16 cellular contexts compared by ENCODE assay signal in the genomic region with DNA sequence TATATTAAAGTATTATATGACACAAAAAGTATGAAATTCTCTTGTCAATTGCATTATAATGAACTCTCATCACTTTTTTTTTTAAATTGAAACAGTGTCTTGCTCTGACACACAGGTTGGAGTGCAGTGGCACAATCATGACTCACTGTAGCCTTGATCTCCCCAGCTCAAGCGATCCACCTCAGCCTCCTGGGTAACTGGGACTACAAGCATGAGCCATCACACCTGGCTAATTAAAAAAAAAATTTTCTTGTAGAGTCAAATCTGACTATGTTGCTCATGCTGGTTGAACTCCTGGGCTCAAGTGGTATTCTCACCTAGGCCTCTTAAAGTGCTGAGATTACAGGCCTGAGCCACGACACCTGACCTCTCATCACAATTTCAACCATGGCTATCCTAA.
DNase-seq lines count a peak whose midpoint lies in the region; ATAC-seq and TF ChIP-seq lines count a peak whose summit lies in the region.
"Had no signal": no experiment of that assay in that cellular context is flagged by ENCODE, and none has a peak within 500 bp of the region (broad histone marks: within the 10 kb centered on the region; RNA-seq: fewer than 3 reads in every experiment).

No MANE protein-coding gene starts in this region.

- H3K27me3 ChIP-seq in breast epithelium (no peaks in the 10 kb centered on the region), mammary epithelial cell (ENCODE audit: insufficient read depth, low read length) (no peaks in the 10 kb centered on the region)
- H3K27me3 ChIP-seq: BLaER1 treated with 17β-estradiol and CSF1 and Interleukin-3, amounts not matched to agents 10 nM and 100 nM had no signal

- H3K4me1 Mint-ChIP-seq in activated CD4-positive, alpha-beta T cell treated with anti-CD3 and anti-CD28 coated beads, Interleukin-2, amount 10 ng/mL, durations not matched to agents 24 days and 14 days = no peaks in the 10 kb centered on the region
- peaks cover 5% of the 10 kb centered on the region for H3K4me1 Mint-ChIP-seq in MCF 10A (ENCODE audit: insufficient read depth, unreplicated experiment)
- H3K4me1 Mint-ChIP-seq: CD8-positive, alpha-beta memory T cell had no signal

- BruUV-seq in MCF 10A (replicated peaks; lab: Mats Ljungman, UMichigan) (no TSS peak), mammary epithelial cell (replicated peaks; lab: Mats Ljungman, UMichigan) (no TSS peak)

- H3K9ac ChIP-seq in mammary epithelial cell (ENCODE audit: insufficient read depth, low read length) = no peak overlapping the region
- H3K9ac ChIP-seq: BLaER1 treated with 17β-estradiol and CSF1 and Interleukin-3, amounts not matched to agents 10 nM and 100 nM had no signal

- no peak for TF ChIP-seq CTCF in MCF 10A (IDR thresholded peaks at IDR 0.05; ENCODE audit: unreplicated experiment)
- no peak for TF ChIP-seq CTCF in breast epithelium (IDR thresholded peaks at IDR 0.05)
- TF ChIP-seq CTCF in mammary epithelial cell (conservative IDR thresholded peaks at IDR 0.05 in 1 of 2, IDR thresholded peaks at IDR 0.05 in 1 of 2; ENCODE audit: extremely low read depth in 1 of 2, insufficient read depth in 1 of 2, low read depth in 1 of 2, low read length in 2 of 2) = no peak

- H3K9me3 ChIP-seq in breast epithelium (no peaks in the 10 kb centered on the region), mammary epithelial cell (replicated peaks; ENCODE audit: insufficient read depth, low read length) (no peaks in the 10 kb centered on the region)
- H3K9me3 ChIP-seq: A549 had no signal

- dilution Hi-C loops in mammary epithelial cell (cut with HindIII; ENCODE audit: low sequenced_read_pairs) = no loop called here

- CTCF ChIA-PET in MCF 10A (lab: Yijun Ruan, JAX) (interaction anchor here (0.6 to 1.1 kb wide), 2 partner anchors 25 to 70 kb away, joined by 3 read pairs; no protein-coding TSS in a partner anchor), mammary epithelial cell (lab: Charles Lee; ENCODE audit: low non-redundant PET) (no interaction called here)

- no peak overlapping the region for H3K4me3 Mint-ChIP-seq in activated CD4-positive, alpha-beta T cell treated with anti-CD3 and anti-CD28 coated beads, Interleukin-2, amount 10 ng/mL, durations not matched to agents 24 days and 14 days
- H3K4me3 Mint-ChIP-seq in MCF 10A (ENCODE audit: unreplicated experiment) = no peak overlapping the region
- H3K4me3 Mint-ChIP-seq: CD8-positive, alpha-beta memory T cell had no signal

- H3K9me3 Mint-ChIP-seq in activated CD4-positive, alpha-beta T cell treated with anti-CD3 and anti-CD28 coated beads, Interleukin-2, amount 10 ng/mL, durations not matched to agents 24 days and 14 days = no peaks in the 10 kb centered on the region
- no peaks in the 10 kb centered on the region for H3K9me3 Mint-ChIP-seq in MCF 10A (ENCODE audit: unreplicated experiment)

- 0% methylated on average over 1 of the region's 2 CpGs for WGBS in mammary epithelial cell (ENCODE audit: low coverage, missing lambda C conversion rate)

- in situ Hi-C loops in mammary epithelial cell (cut with MboI; ENCODE audit: low sequenced_read_pairs in 2 of 2) = no loop called here

- H3K4me2 ChIP-seq in mammary epithelial cell (ENCODE audit: insufficient read depth, low read depth, low read length) = no peak overlapping the region
- H3K4me2 ChIP-seq: A549; BLaER1 treated with 17β-estradiol and CSF1 and Interleukin-3, amounts not matched to agents 10 nM and 100 nM had no signal

- no peak overlapping the region for H3K4me3 ChIP-seq in breast epithelium
- H3K4me3 ChIP-seq in mammary epithelial cell (replicated peaks in 1 of 3; ENCODE audit: insufficient read depth in 1 of 3, low read depth in 2 of 3, low read length in 3 of 3) = no peak overlapping the region
- H3K4me3 ChIP-seq: A549; BLaER1 treated with 17β-estradiol and CSF1 and Interleukin-3, amounts not matched to agents 10 nM and 100 nM had no signal

- H3K4me1 ChIP-seq in breast epithelium (no peaks in the 10 kb centered on the region), mammary epithelial cell (ENCODE audit: insufficient read depth, low read length) (peaks cover 11% of the 10 kb centered on the region)
- H3K4me1 ChIP-seq: A549; BLaER1 treated with 17β-estradiol and CSF1 and Interleukin-3, amounts not matched to agents 10 nM and 100 nM had no signal

- H3K27me3 Mint-ChIP-seq in activated CD4-positive, alpha-beta T cell treated with anti-CD3 and anti-CD28 coated beads, Interleukin-2, amount 10 ng/mL, durations not matched to agents 24 days and 14 days = peaks cover 17% of the 10 kb centered on the region
- no peaks in the 10 kb centered on the region for H3K27me3 Mint-ChIP-seq in MCF 10A (ENCODE audit: insufficient read depth, unreplicated experiment)

- H3K36me3 ChIP-seq in breast epithelium (no peaks in the 10 kb centered on the region), mammary epithelial cell (ENCODE audit: insufficient read depth, low read length) (no peaks in the 10 kb centered on the region)
- H3K36me3 ChIP-seq: BLaER1 treated with 17β-estradiol and CSF1 and Interleukin-3, amounts not matched to agents 10 nM and 100 nM had no signal

- peak; percentile 33 for DNase-seq in activated CD4-positive, alpha-beta T cell treated with anti-CD3 and anti-CD28 coated beads for 48 hours
- DNase-seq in activated CD4-positive, alpha-beta T cell treated with anti-CD3 and anti-CD28 coated beads, Interleukin-2, amount 10 ng/mL, durations not matched to agents 24 days and 14 days = no peak
- DNase-seq in MCF 10A (ENCODE audit: unreplicated experiment) = peak; percentile 23
- no peak for DNase-seq in breast epithelium (ENCODE audit: low spot score in 2 of 2)
- peak; percentile 84 for DNase-seq in mammary epithelial cell
- DNase-seq in NCI-H1436 treated with DMSO at 0.1 percent for 48 hours (lab: John Stamatoyannopoulos, UW) = no peak
- DNase-seq: CD8-positive, alpha-beta memory T cell; GF-D8; KBM-7; NCI-H1436; NCI-H2029 treated with DMSO at 0.1 percent for 48 hours; NCI-H524 had no signal

- H3K27ac ChIP-seq in breast epithelium (no peak overlapping the region), mammary epithelial cell (ENCODE audit: insufficient read depth, low read depth, low read length) (no peak overlapping the region)
- H3K27ac ChIP-seq: A549; BLaER1 treated with 17β-estradiol and CSF1 and Interleukin-3, amounts not matched to agents 10 nM and 100 nM had no signal

- H4K20me1 ChIP-seq in mammary epithelial cell (ENCODE audit: insufficient read depth, low read length) = no peaks in the 10 kb centered on the region
- H4K20me1 ChIP-seq: BLaER1 treated with 17β-estradiol and CSF1 and Interleukin-3, amounts not matched to agents 10 nM and 100 nM had no signal

- no peaks in the 10 kb centered on the region for H3K36me3 Mint-ChIP-seq in activated CD4-positive, alpha-beta T cell treated with anti-CD3 and anti-CD28 coated beads, Interleukin-2, amount 10 ng/mL, durations not matched to agents 24 days and 14 days (ENCODE audit: low read depth)
- no peaks in the 10 kb centered on the region for H3K36me3 Mint-ChIP-seq in MCF 10A (ENCODE audit: insufficient read depth, unreplicated experiment)

- POLR2A ChIA-PET in MCF 10A (lab: Yijun Ruan, JAX) = no interaction called here

- TF ChIP-seq POLR2A in breast epithelium (IDR thresholded peaks at IDR 0.05) = no peak

- intact Hi-C loops in activated CD4-positive, alpha-beta T cell treated with anti-CD3 and anti-CD28 coated beads, Interleukin-2, amount 10 ng/mL, durations not matched to agents 24 days and 14 days (cut with micrococcal nuclease) = no loop called here
- intact Hi-C loops in MCF 10A (cut with micrococcal nuclease) = no loop called here
- intact Hi-C loops in breast epithelium (cut with DNase I; ENCODE audit: low total_unique reads) = no loop called here
- intact Hi-C loops in mammary epithelial cell (cut with micrococcal nuclease) = no loop called here

- H3K27ac Mint-ChIP-seq in activated CD4-positive, alpha-beta T cell treated with anti-CD3 and anti-CD28 coated beads, Interleukin-2, amount 10 ng/mL, durations not matched to agents 24 days and 14 days = no peak overlapping the region
- no peak overlapping the region for H3K27ac Mint-ChIP-seq in MCF 10A (ENCODE audit: low read depth, unreplicated experiment)
- H3K27ac Mint-ChIP-seq: CD8-positive, alpha-beta memory T cell had no signal

- H2AFZ ChIP-seq in mammary epithelial cell (ENCODE audit: low read depth, low read length) = no peak overlapping the region

- H3K79me2 ChIP-seq in mammary epithelial cell (ENCODE audit: insufficient read depth, low read length) = no peaks in the 10 kb centered on the region

- no peak for ATAC-seq in GM18867 (IDR thresholded peaks at IDR 0.05; ENCODE audit: unreplicated experiment)
- ATAC-seq: A549, Right ventricle myocardium inferior had no signal

Comparison
In these comparisons a context has a peak if more than half of its experiments do, and no peak if none do; other contexts are left out.
1. DNase-seq: peak in activated CD4-positive, alpha-beta T cell treated with anti-CD3 and anti-CD28 coated beads for 48 hours (single experiment), MCF 10A (single experiment) and mammary epithelial cell (single experiment); none in activated CD4-positive, alpha-beta T cell treated with anti-CD3 and anti-CD28 coated beads, Interleukin-2, amount 10 ng/mL, durations not matched to agents 24 days and 14 days (single experiment), breast epithelium (0 of 2) and NCI-H1436 treated with DMSO at 0.1 percent for 48 hours (single experiment).